ENCODE assay signal across 10 cellular contexts in the genomic region with DNA sequence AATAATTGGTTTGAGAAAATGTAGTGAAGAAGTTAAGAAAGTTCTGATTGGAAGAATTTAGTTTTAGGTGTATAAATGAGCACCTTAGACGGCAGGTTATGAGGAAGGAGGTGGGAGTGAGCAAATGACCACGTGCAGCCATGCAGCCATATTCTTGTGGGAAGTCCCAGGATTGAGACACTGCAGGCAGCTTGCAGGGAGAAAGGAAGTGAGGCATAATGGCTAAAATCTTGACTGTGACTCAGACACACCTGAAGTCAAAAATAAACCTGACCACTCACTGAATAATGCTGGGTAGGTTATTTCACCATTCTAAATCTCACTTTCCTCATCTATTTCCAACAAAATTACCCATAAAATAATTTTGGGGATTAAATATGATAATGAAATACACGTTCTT. TPM values are rescaled to one million over a fixed set of nuclear protein-coding genes. Genes with fewer than 3 reads are reported as not detected.
DNase-seq lines count a peak whose midpoint lies in the region; ATAC-seq, FAIRE-seq and TF ChIP-seq lines count a peak whose summit lies in the region.
"Had no signal": no experiment of that assay in that cellular context is flagged by ENCODE, and none has a peak within 500 bp of the region (broad histone marks: within the 10 kb centered on the region; RNA-seq: fewer than 3 reads in every experiment).

No MANE protein-coding gene starts in this region.

- ATAC-seq in HG02970 (IDR thresholded peaks at IDR 0.05; ENCODE audit: low FRiP score, unreplicated experiment) (peak; percentile 47), omental fat pad (ENCODE audit: low FRiP score) (peak; percentile 83), HG03521 (IDR thresholded peaks at IDR 0.05; ENCODE audit: unreplicated experiment) (no peak)

- no peak overlapping the region for H3K27ac Mint-ChIP-seq in type B pancreatic cell

- peak; percentile 97 for FAIRE-seq in GM19239 (lab: Jason Lieb, UNC)
- FAIRE-seq: islet of Langerhans had no signal

- H3K36me3 ChIP-seq in Peyer's patch: no peaks in the 10 kb centered on the region

- no peak for TF ChIP-seq CTCF in omental fat pad (IDR thresholded peaks at IDR 0.05)
- TF ChIP-seq CTCF in Peyer's patch (IDR thresholded peaks at IDR 0.05): no peak
- no peak for TF ChIP-seq CTCF in type B pancreatic cell (conservative IDR thresholded peaks at IDR 0.05)

- H3K4me1 ChIP-seq in Peyer's patch: peaks cover 0 to 10% (median 2%) of the 10 kb centered on the region in 4 donors

- no peaks in the 10 kb centered on the region for H3K27me3 ChIP-seq in Peyer's patch

- no peak for TF ChIP-seq POLR2A in Peyer's patch (IDR thresholded peaks at IDR 0.05)

- peaks cover 11% of the 10 kb centered on the region for H3K36me3 Mint-ChIP-seq in type B pancreatic cell

- H3K9me3 ChIP-seq in Peyer's patch: no peaks in the 10 kb centered on the region

- H3K27me3 Mint-ChIP-seq in type B pancreatic cell: no peaks in the 10 kb centered on the region

- DNase-seq in GM19239 (ENCODE audit: insufficient read length, low spot score) (no peak), SW 1271 (lab: John Stamatoyannopoulos, UW) (peak; percentile 16 to 58), omental fat pad (ENCODE audit: low spot score) (no peak), GM03348 (ENCODE audit: low spot score) (no peak), Peyer's patch (no peak), type B pancreatic cell (ENCODE audit: extremely low spot score, unreplicated experiment) (no peak)

- H3K27ac ChIP-seq in Peyer's patch: no peak overlapping the region
- H3K27ac ChIP-seq: SK-N-MC had no signal

- peaks cover 7% of the 10 kb centered on the region for H3K9me3 Mint-ChIP-seq in type B pancreatic cell

- no peak overlapping the region for H3K4me3 Mint-ChIP-seq in type B pancreatic cell

- H3K4me1 Mint-ChIP-seq in type B pancreatic cell (ENCODE audit: unreplicated experiment): peaks cover 43% of the 10 kb centered on the region

- H3K4me3 ChIP-seq in Peyer's patch: no peak overlapping the region
- H3K4me3 ChIP-seq: SK-N-MC had no signal

RNA-seq across cellular contexts. Expression of a gene that starts 16.6 kb away (rescaled TPM):
- total RNA-seq in omental fat pad: 100 to 1,000 TPM in 2 of 4 donors, 10 to 100 TPM in 2; 80.9 to 145 (median 100) TPM
- 10 to 100 TPM; 12.6 to 71.8 (median 16.2) TPM for total RNA-seq in Peyer's patch
- total RNA-seq in type B pancreatic cell (ENCODE audit: low replicate concordance): 16.7 and 80.5 TPM in 2 replicates

Comparison
In these comparisons a context has a peak if more than half of its experiments do, and no peak if none do; other contexts are left out.
1. DNase-seq: peak in SW 1271 (2 of 2); none in GM19239 (single experiment), omental fat pad (single experiment), GM03348 (single experiment), Peyer's patch (0 of 3) and type B pancreatic cell (single experiment).